1 cellular context compared by ENCODE assay signal in the genomic region with DNA sequence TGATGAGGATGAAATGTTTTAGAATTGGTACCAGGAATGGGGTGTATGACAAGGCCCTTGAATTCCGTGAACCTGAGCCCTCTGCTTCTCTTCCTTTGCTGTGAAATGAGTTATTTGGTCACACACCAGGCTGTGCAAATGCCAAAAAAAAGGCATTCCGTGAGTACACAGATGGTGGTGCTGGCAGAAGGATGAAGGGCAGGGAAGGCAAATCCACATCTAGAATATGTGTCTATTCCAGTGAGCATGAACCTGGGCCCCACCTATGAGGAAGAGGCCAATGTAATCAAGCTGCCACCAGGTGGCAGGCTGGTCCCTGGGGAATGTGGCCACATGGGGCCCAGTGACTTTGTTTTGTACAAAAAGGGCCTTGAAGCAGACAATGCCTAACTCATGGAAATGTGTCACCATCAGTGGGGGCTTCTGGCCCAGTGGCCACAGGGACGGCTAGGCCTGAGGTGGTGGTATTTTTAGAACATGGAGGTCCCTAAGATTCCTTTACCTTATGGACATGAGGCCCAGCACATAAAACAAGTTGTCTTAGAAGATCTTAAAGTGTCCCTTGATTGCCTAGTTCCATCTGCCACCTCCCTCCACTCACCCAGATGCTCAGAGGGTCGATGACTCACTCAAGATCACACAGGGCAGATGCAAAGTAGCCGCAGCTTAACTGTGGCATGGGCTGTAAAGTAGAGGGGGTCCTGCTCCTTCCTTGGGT.
TF ChIP-seq lines count a peak whose summit lies in the region.

No MANE protein-coding gene starts in this region.

TF ChIP-seq in HEK293, 187 proteins besides CTCF, POLR2A, EP300 and RAD21 (continued from another document):
- TF ChIP-seq, protein P1, sequence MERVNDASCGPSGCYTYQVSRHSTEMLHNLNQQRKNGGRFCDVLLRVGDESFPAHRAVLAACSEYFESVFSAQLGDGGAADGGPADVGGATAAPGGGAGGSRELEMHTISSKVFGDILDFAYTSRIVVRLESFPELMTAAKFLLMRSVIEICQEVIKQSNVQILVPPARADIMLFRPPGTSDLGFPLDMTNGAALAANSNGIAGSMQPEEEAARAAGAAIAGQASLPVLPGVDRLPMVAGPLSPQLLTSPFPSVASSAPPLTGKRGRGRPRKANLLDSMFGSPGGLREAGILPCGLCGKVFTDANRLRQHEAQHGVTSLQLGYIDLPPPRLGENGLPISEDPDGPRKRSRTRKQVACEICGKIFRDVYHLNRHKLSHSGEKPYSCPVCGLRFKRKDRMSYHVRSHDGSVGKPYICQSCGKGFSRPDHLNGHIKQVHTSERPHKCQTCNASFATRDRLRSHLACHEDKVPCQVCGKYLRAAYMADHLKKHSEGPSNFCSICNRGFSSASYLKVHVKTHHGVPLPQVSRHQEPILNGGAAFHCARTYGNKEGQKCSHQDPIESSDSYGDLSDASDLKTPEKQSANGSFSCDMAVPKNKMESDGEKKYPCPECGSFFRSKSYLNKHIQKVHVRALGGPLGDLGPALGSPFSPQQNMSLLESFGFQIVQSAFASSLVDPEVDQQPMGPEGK (tag by site-specific recombination; IDR thresholded peaks at IDR 0.05), result peak; percentile 46; the same call in 1 of the 2 replicates
- TF ChIP-seq SETDB1 (IDR thresholded peaks at IDR 0.05; ENCODE audit: insufficient read length, low read length) (peak; percentile 77), ZNF561 (tag by site-specific recombination; IDR thresholded peaks at IDR 0.05; ENCODE audit: borderline replicate concordance) (0 out of 2 replicates have a peak, but pooled peaks have one; percentile 25), ZBTB48 (tag by site-specific recombination; IDR thresholded peaks at IDR 0.05) (peak; percentile 58)
- TF ChIP-seq, protein P2, sequence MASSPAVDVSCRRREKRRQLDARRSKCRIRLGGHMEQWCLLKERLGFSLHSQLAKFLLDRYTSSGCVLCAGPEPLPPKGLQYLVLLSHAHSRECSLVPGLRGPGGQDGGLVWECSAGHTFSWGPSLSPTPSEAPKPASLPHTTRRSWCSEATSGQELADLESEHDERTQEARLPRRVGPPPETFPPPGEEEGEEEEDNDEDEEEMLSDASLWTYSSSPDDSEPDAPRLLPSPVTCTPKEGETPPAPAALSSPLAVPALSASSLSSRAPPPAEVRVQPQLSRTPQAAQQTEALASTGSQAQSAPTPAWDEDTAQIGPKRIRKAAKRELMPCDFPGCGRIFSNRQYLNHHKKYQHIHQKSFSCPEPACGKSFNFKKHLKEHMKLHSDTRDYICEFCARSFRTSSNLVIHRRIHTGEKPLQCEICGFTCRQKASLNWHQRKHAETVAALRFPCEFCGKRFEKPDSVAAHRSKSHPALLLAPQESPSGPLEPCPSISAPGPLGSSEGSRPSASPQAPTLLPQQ (tag by site-specific recombination; IDR thresholded peaks at IDR 0.05), result peak; percentile 91
- TF ChIP-seq, protein P3, sequence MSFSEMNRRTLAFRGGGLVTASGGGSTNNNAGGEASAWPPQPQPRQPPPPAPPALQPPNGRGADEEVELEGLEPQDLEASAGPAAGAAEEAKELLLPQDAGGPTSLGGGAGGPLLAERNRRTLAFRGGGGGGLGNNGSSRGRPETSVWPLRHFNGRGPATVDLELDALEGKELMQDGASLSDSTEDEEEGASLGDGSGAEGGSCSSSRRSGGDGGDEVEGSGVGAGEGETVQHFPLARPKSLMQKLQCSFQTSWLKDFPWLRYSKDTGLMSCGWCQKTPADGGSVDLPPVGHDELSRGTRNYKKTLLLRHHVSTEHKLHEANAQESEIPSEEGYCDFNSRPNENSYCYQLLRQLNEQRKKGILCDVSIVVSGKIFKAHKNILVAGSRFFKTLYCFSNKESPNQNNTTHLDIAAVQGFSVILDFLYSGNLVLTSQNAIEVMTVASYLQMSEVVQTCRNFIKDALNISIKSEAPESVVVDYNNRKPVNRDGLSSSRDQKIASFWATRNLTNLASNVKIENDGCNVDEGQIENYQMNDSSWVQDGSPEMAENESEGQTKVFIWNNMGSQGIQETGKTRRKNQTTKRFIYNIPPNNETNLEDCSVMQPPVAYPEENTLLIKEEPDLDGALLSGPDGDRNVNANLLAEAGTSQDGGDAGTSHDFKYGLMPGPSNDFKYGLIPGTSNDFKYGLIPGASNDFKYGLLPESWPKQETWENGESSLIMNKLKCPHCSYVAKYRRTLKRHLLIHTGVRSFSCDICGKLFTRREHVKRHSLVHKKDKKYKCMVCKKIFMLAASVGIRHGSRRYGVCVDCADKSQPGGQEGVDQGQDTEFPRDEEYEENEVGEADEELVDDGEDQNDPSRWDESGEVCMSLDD (tag by site-specific recombination; IDR thresholded peaks at IDR 0.05), result no peak
TF ChIP-seq in HEK293: peak in this region for 13.
